In genomic region chr3:69250014-69250413, GRCh38 we compare ENCODE assay signal across 8 cellular contexts.
DNase-seq lines count a peak whose midpoint lies in the region; ATAC-seq and TF ChIP-seq lines count a peak whose summit lies in the region.

No MANE protein-coding gene starts in this region.

- H3K27ac Mint-ChIP-seq in CD4-positive, alpha-beta T cell: no peak overlapping the region
- H3K27ac Mint-ChIP-seq in naive thymus-derived CD8-positive, alpha-beta T cell: peak overlapping the region in 3 of 10 donors; percentile 12 to 56 (median 47)

- peak overlapping the region in 57 of 59 donors; percentile 9 to 67 (median 45) for H3K4me3 ChIP-seq in dorsolateral prefrontal cortex
- no peak overlapping the region for H3K4me3 ChIP-seq in WERI-Rb-1 (ENCODE audit: low read depth, low read length)

- CTCF ChIA-PET in CD4-positive, alpha-beta T cell (lab: Charles Lee): no interaction called here

- POLR2A ChIA-PET in CD4-positive, alpha-beta T cell (lab: Charles Lee): interaction anchor here (1.5 kb wide), 1 partner anchor 50 kb away, joined by 3 read pairs; no protein-coding TSS in a partner anchor
- POLR2A ChIA-PET in naive thymus-derived CD8-positive, alpha-beta T cell (lab: Charles Lee): no interaction called here

- H3K36me3 ChIP-seq in WERI-Rb-1: no peaks in the 10 kb centered on the region

- peaks cover 4% of the 10 kb centered on the region for H3K4me1 Mint-ChIP-seq in CD4-positive, alpha-beta T cell (ENCODE audit: low read depth)
- peaks cover 0 to 14% (median 8%) of the 10 kb centered on the region in 4 donors for H3K4me1 Mint-ChIP-seq in naive thymus-derived CD8-positive, alpha-beta T cell

- ATAC-seq in CD4-positive, alpha-beta T cell (ENCODE audit: poor library complexity): peak; percentile 32
- peak in 1 of 2 donors; percentile 23 for ATAC-seq in naive thymus-derived CD8-positive, alpha-beta T cell
- ATAC-seq in HG02870 (IDR thresholded peaks at IDR 0.05; ENCODE audit: unreplicated experiment): no peak

- H3K9me3 Mint-ChIP-seq in CD4-positive, alpha-beta T cell: no peaks in the 10 kb centered on the region
- H3K9me3 Mint-ChIP-seq in naive thymus-derived CD8-positive, alpha-beta T cell: no peaks in the 10 kb centered on the region

- TF ChIP-seq CTCF in CD4-positive, alpha-beta T cell (IDR thresholded peaks at IDR 0.05): no peak
- TF ChIP-seq CTCF in dorsolateral prefrontal cortex (IDR thresholded peaks at IDR 0.05 in 54 of 56, conservative IDR thresholded peaks at IDR 0.05 in 2 of 56; ENCODE audit: low read depth in 1 of 56, partially characterized antibody in 56 of 56): no peak
- TF ChIP-seq CTCF in WERI-Rb-1 (IDR thresholded peaks at IDR 0.05; ENCODE audit: low read depth, low read length): no peak

- H3K9me3 ChIP-seq in CD4-positive, alpha-beta T cell (ENCODE audit: control insufficient read depth, low read length): no peaks in the 10 kb centered on the region
- no peaks in the 10 kb centered on the region for H3K9me3 ChIP-seq in WERI-Rb-1 (ENCODE audit: severe bottlenecking)

- peak overlapping the region; percentile 8 for H3K4me3 Mint-ChIP-seq in CD4-positive, alpha-beta T cell
- H3K4me3 Mint-ChIP-seq in naive thymus-derived CD8-positive, alpha-beta T cell: peak overlapping the region in 6 of 10 donors; percentile 18 to 70 (median 54)

- intact Hi-C loops in CD4-positive, alpha-beta T cell (cut with DNase I, micrococcal nuclease): no loop called here
- intact Hi-C loops in dorsolateral prefrontal cortex (cut with DNase I): no loop called here

- H3K36me3 Mint-ChIP-seq in CD4-positive, alpha-beta T cell (ENCODE audit: low read depth): no peaks in the 10 kb centered on the region
- H3K36me3 Mint-ChIP-seq in naive thymus-derived CD8-positive, alpha-beta T cell: no peaks in the 10 kb centered on the region

- no peaks in the 10 kb centered on the region for H3K27me3 Mint-ChIP-seq in CD4-positive, alpha-beta T cell
- H3K27me3 Mint-ChIP-seq in naive thymus-derived CD8-positive, alpha-beta T cell: peaks cover 0 to 3% (median 0%) of the 10 kb centered on the region in 5 donors

- H3K27ac ChIP-seq in CD4-positive, alpha-beta T cell (ENCODE audit: low read depth, low read length): no peak overlapping the region
- H3K27ac ChIP-seq in dorsolateral prefrontal cortex: peak overlapping the region in 56 of 59 donors; percentile 9 to 91 (median 74)
- peak overlapping the region; percentile 8 for H3K27ac ChIP-seq in temporal lobe (ENCODE audit: low read depth, low read length)
- no peak overlapping the region for H3K27ac ChIP-seq in WERI-Rb-1

- no peaks in the 10 kb centered on the region for H3K27me3 ChIP-seq in CD4-positive, alpha-beta T cell (ENCODE audit: control insufficient read depth, insufficient read depth, low read length)
- no peaks in the 10 kb centered on the region for H3K27me3 ChIP-seq in dorsolateral prefrontal cortex
- no peaks in the 10 kb centered on the region for H3K27me3 ChIP-seq in WERI-Rb-1 (ENCODE audit: insufficient read depth, low read depth, severe bottlenecking)

- peak in 9 of 10 experiments; percentile 31 to 62 (median 37) for DNase-seq in CD4-positive, alpha-beta T cell
- DNase-seq in T-helper 22 cell (ENCODE audit: low read depth): peak; percentile 39
- DNase-seq in dorsolateral prefrontal cortex: peak in 3 of 10 donors; percentile 24 to 51 (median 50)
- peak in 3 of 10 donors; percentile 1 to 66 (median 48) for DNase-seq in naive thymus-derived CD8-positive, alpha-beta T cell
- DNase-seq in WERI-Rb-1: no peak
- DNase-seq in GOT3 (lab: John Stamatoyannopoulos, UW): no peak

Comparison
In these comparisons a context has a peak if more than half of its experiments do, and no peak if none do; other contexts are left out.
1. DNase-seq: peak in CD4-positive, alpha-beta T cell (9 of 10) and T-helper 22 cell (single experiment); none in WERI-Rb-1 (single experiment) and GOT3 (single experiment).
2. H3K27ac ChIP-seq: peak in dorsolateral prefrontal cortex (56 of 59) and temporal lobe (single experiment); none in CD4-positive, alpha-beta T cell (single experiment) and WERI-Rb-1 (single experiment).